ENCODE assay signal across 9 cellular contexts in the genomic region with DNA sequence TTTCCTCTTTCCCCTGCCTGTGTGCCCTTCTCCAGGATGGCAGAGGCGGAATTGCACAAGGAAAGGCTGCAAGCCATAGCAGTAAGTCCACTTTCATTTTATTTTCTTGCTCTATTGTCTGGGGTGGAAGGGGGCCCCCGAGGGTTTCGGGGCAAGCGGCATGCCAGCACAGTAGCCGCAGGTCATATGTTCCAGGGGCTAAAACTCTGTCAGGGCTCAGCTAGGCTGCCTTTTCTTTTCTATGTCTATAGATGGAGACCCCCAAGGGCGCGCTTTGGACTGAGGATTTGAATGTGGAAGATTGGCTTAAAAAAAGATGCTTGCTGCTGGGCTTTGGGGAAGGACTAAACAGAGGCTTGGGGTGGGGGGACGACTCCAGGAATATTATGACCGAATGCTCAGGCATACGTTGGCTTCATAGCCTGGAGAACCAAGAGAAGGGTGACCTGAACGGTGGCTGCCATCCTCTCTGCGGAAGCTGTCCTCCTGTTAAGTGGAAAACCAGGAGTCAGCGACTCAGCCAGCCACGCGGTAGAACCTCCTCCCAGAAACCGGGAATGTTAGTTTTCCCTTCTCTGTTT. TPM values are rescaled to one million over a fixed set of nuclear protein-coding genes. Genes with fewer than 3 reads are reported as not detected.
DNase-seq lines count a peak whose midpoint lies in the region; ATAC-seq, FAIRE-seq and TF ChIP-seq lines count a peak whose summit lies in the region.
"Had no signal": no experiment of that assay in that cellular context is flagged by ENCODE, and none has a peak within 500 bp of the region (broad histone marks: within the 10 kb centered on the region; RNA-seq: fewer than 3 reads in every experiment).

No MANE protein-coding gene starts in this region.

- FAIRE-seq in HepG2 (lab: Jason Lieb, UNC): no peak

- intact Hi-C loops in HepG2 (cut with micrococcal nuclease; ENCODE audit: unreplicated experiment): no loop called here

- H3K9ac ChIP-seq in HepG2 (ENCODE audit: insufficient read depth, low read depth, low read length): no peak overlapping the region

- no peaks in the 10 kb centered on the region for H3K79me2 ChIP-seq in HepG2 (ENCODE audit: insufficient read depth, low read length)

- TSS peak; percentile 73 for BruUV-seq in HepG2 (replicated peaks; lab: Mats Ljungman, UMichigan)

- peaks cover 0 to 16% of the 10 kb centered on the region in 2 experiments; a peak in 1 of 5 replicates for H3K27me3 ChIP-seq in HepG2 (ENCODE audit: control insufficient read depth in 1 of 2, insufficient read depth in 2 of 2, low read length in 2 of 2)
- H3K27me3 ChIP-seq in tibial nerve: no peaks in the 10 kb centered on the region

- peaks cover 42% of the 10 kb centered on the region for H3K4me1 Mint-ChIP-seq in chondrocyte (ENCODE audit: low read depth)
- H3K4me1 Mint-ChIP-seq: T-cell had no signal

- H4K20me1 ChIP-seq in HepG2 (ENCODE audit: insufficient read depth, low read length): no peaks in the 10 kb centered on the region

- WGBS in HepG2 (ENCODE audit: low lambda C conversion rate): 9% methylated on average over 15 of the region's 16 CpGs
- 5% methylated on average over 16 of the region's 16 CpGs for WGBS in tibial nerve, 2 donors

- H3K4me1 ChIP-seq in HepG2 (ENCODE audit: insufficient read depth, low read length): no peaks in the 10 kb centered on the region
- peaks cover 0 to 14% (median 3%) of the 10 kb centered on the region in 4 donors for H3K4me1 ChIP-seq in tibial nerve

- no peaks in the 10 kb centered on the region for H3K36me3 Mint-ChIP-seq in chondrocyte (ENCODE audit: low read depth)
- H3K36me3 Mint-ChIP-seq: T-cell had no signal

- H3K9me3 Mint-ChIP-seq in chondrocyte (ENCODE audit: low read depth): no peaks in the 10 kb centered on the region

- TF ChIP-seq CTCF in chondrocyte (IDR thresholded peaks at IDR 0.05): no peak
- TF ChIP-seq CTCF in HepG2 (CRISPR knock-in tag; IDR thresholded peaks at IDR 0.05): no peak
- no peak for TF ChIP-seq CTCF in tibial nerve (IDR thresholded peaks at IDR 0.05)

- peak in 2 of 3 experiments; percentile 58 to 75 for DNase-seq in NCI-H1417 (lab: John Stamatoyannopoulos, UW)
- DNase-seq in NCI-H1417 treated with DMSO at 0.1 percent for 48 hours (lab: John Stamatoyannopoulos, UW): no peak
- no peak for DNase-seq in chondrocyte (ENCODE audit: low spot score)
- no peak for DNase-seq in HepG2 (ENCODE audit: low spot score)
- DNase-seq in tibial nerve (ENCODE audit: low spot score in 2 of 2): no peak
- DNase-seq in amniotic stem cell (lab: John Stamatoyannopoulos, UW): no peak
- DNase-seq in HuH-7.5 (ENCODE audit: low spot score): no peak
- DNase-seq: T-cell had no signal

- in situ Hi-C loops in HepG2 (cut with HindIII; ENCODE audit: extremely low pct_ligation_motif_present, low pct_unique_long_range_greater_than_20kb): no loop called here

- peak overlapping the region; percentile 18 to 63 (median 45); a peak in 5 of 6 replicates for H3K4me3 ChIP-seq in HepG2 (replicated peaks in 1 of 3; ENCODE audit: insufficient read depth in 1 of 3, low read depth in 2 of 3, low read length in 3 of 3)
- peak overlapping the region; percentile 24 to 58 (median 48) for H3K4me3 ChIP-seq in tibial nerve

- H3K36me3 ChIP-seq in HepG2 (replicated peaks in 1 of 2; ENCODE audit: control insufficient read depth in 1 of 2, insufficient read depth in 2 of 2, low read length in 2 of 2) (no peaks in the 10 kb centered on the region), tibial nerve (no peaks in the 10 kb centered on the region)

- H2AFZ ChIP-seq in HepG2 (ENCODE audit: low read length): no peak overlapping the region

- H3K4me3 Mint-ChIP-seq in chondrocyte (ENCODE audit: unreplicated experiment): peak overlapping the region; percentile 98
- H3K4me3 Mint-ChIP-seq: T-cell had no signal

- H3K27ac ChIP-seq in HepG2 (ENCODE audit: extremely low read length, insufficient read depth, low read length) (no peak overlapping the region), tibial nerve (peak overlapping the region in 2 of 4 donors; percentile 8 to 55)

- TF ChIP-seq EP300 in HepG2 (IDR thresholded peaks at IDR 0.05; ENCODE audit: low read depth in 2 of 2, low read length in 2 of 2) (no peak), HepG2 (CRISPR knock-in tag; IDR thresholded peaks at IDR 0.05; ENCODE audit: borderline replicate concordance) (no peak), tibial nerve (IDR thresholded peaks at IDR 0.05) (no peak)

- CTCF ChIA-PET in HepG2 (lab: Yijun Ruan, JAX; ENCODE audit: low intra/inter-chr PET ratio, low total read pairs): no interaction called here

- no peak for TF ChIP-seq RAD21 in HepG2 (CRISPR knock-in tag; IDR thresholded peaks at IDR 0.05)

- no peak for TF ChIP-seq POLR2A in HepG2 (IDR thresholded peaks at IDR 0.05; ENCODE audit: insufficient read depth in 1 of 2, low read depth in 2 of 2, low read length in 2 of 2)
- no peak for TF ChIP-seq POLR2A in tibial nerve (IDR thresholded peaks at IDR 0.05)

- no peaks in the 10 kb centered on the region for H3K27me3 Mint-ChIP-seq in chondrocyte (ENCODE audit: low read depth)

- ATAC-seq in HepG2 (peak; percentile 23; the same call in 2 of the 3 replicates), HG02623 (IDR thresholded peaks at IDR 0.05; ENCODE audit: unreplicated experiment) (no peak)
- ATAC-seq: T-cell had no signal

- H3K27ac Mint-ChIP-seq in chondrocyte (ENCODE audit: unreplicated experiment): peak overlapping the region; percentile 88
- H3K27ac Mint-ChIP-seq: T-cell had no signal

- POLR2A ChIA-PET in HepG2 (lab: Yijun Ruan, JAX): no interaction called here

- H3K4me2 ChIP-seq in HepG2 (ENCODE audit: low read depth, low read length): peak overlapping the region; percentile 58

- H3K9me3 ChIP-seq in HepG2 (ENCODE audit: low read length) (no peaks in the 10 kb centered on the region), tibial nerve (no peaks in the 10 kb centered on the region)

TF ChIP-seq in HepG2, 621 proteins besides CTCF, POLR2A, EP300 and RAD21:
- TF ChIP-seq NCOA2 (CRISPR knock-in tag; IDR thresholded peaks at IDR 0.05) (no peak), ZNF569 (CRISPR knock-in tag; IDR thresholded peaks at IDR 0.05; ENCODE audit: borderline replicate concordance) (no peak), ZNF431 (CRISPR knock-in tag; IDR thresholded peaks at IDR 0.05; ENCODE audit: borderline replicate concordance, low read depth) (no peak), ZBTB7A (CRISPR knock-in tag; IDR thresholded peaks at IDR 0.05) (no peak), NFKBIZ (CRISPR knock-in tag; IDR thresholded peaks at IDR 0.05) (no peak)
TF ChIP-seq in HepG2: peak in this region for 0.

RNA-seq across cellular contexts. Expression of a gene that starts 0.5 kb away (rescaled TPM):
- total RNA-seq in chondrocyte (43.7 to 52.7 TPM (median 46.3 TPM) in 3 replicates), HepG2 (2016; rRNA removed; fragmentation: Illumina TruSeq; extraction: Trizol) (1.5 and 1.8 TPM in 2 replicates), tibial nerve (1 to 10 TPM in 3 of 4 donors, under 1 TPM in 1; 0.78 to 9.0 (median 4.4) TPM)
- total RNA-seq in HepG2 (2016; cell fraction: cytosol; rRNA removed; fragmentation: Illumina TruSeq; extraction: Trizol; ENCODE audit: low read depth): 0.18 TPM in 1 of 2 replicates, not detected in the other
- total RNA-seq in HepG2 (2016; cell fraction: insoluble cytoplasmic fraction; rRNA removed; fragmentation: Illumina TruSeq; extraction: Trizol): 1.1 and 1.7 TPM in 2 replicates
- total RNA-seq in HepG2 (2016; cell fraction: membrane; rRNA removed; fragmentation: Illumina TruSeq; extraction: Trizol): 0.56 and 1.2 TPM in 2 replicates
- 0.34 and 0.87 TPM in 2 replicates for total RNA-seq in HepG2 (2016; cell fraction: nucleus; rRNA removed; fragmentation: Illumina TruSeq; extraction: Trizol)
- polyA plus RNA-seq in HepG2 (2011; rRNA removed): 0.14 and 0.25 TPM in 2 replicates
- 0.11 and 0.24 TPM in 2 replicates for polyA plus RNA-seq in HepG2 (2011; cell fraction: cytosol; rRNA removed)
- 0.16 and 0.31 TPM in 2 replicates for polyA plus RNA-seq in HepG2 (2011; cell fraction: nucleus; rRNA removed)
- polyA plus RNA-seq in HepG2 (2012): 0.63 and 0.75 TPM in 2 replicates
- not detected in 2 replicates for polyA plus RNA-seq in HepG2 (2016; cell fraction: cytosol; fragmentation: Illumina TruSeq; extraction: Trizol; ENCODE audit: low read depth)
- polyA plus RNA-seq in HepG2 (2016; cell fraction: insoluble cytoplasmic fraction; fragmentation: Illumina TruSeq; extraction: Trizol; ENCODE audit: low read depth): 0.19 TPM in 1 of 2 replicates, not detected in the other
- polyA plus RNA-seq in HepG2 (2016; cell fraction: membrane; fragmentation: Illumina TruSeq; extraction: Trizol; ENCODE audit: low read depth): not detected in 2 replicates
- polyA plus RNA-seq in HepG2 (2016; cell fraction: nucleus; fragmentation: Illumina TruSeq; extraction: Trizol; ENCODE audit: insufficient read depth, low read depth): 0.26 and 0.41 TPM in 2 replicates
- 0.04 TPM in 1 of 2 replicates, not detected in the other for polyA minus RNA-seq in HepG2 (2011; rRNA and poly(A)+ RNA removed; ENCODE audit: low replicate concordance)
- 0.20 and 0.88 TPM in 2 replicates for polyA minus RNA-seq in HepG2 (2011; cell fraction: cytosol; rRNA and poly(A)+ RNA removed)
- 0.87 and 1.5 TPM in 2 replicates for polyA minus RNA-seq in HepG2 (2011; cell fraction: nucleus; rRNA and poly(A)+ RNA removed)
- total RNA-seq: T-cell had no signal

Comparison
In these comparisons a context has a peak if more than half of its experiments do, and no peak if none do; other contexts are left out.
1. DNase-seq: peak in NCI-H1417 (2 of 3); none in NCI-H1417 treated with DMSO at 0.1 percent for 48 hours (single experiment), chondrocyte (single experiment), HepG2 (single experiment), tibial nerve (0 of 2), amniotic stem cell (single experiment) and HuH-7.5 (single experiment).